Comparison of ENCODE assay signal across 24 cellular contexts in genomic region chr6:148551226-148551625, GRCh38.
DNase-seq lines count a peak whose midpoint lies in the region; ATAC-seq, FAIRE-seq and TF ChIP-seq lines count a peak whose summit lies in the region.
"Had no signal": no experiment of that assay in that cellular context is flagged by ENCODE, and none has a peak within 500 bp of the region (broad histone marks: within the 10 kb centered on the region; RNA-seq: fewer than 3 reads in every experiment).

No MANE protein-coding gene starts in this region.

- intact Hi-C loops in left ventricle myocardium superior (cut with micrococcal nuclease): no loop called here
- intact Hi-C loops in pancreas (cut with DNase I): no loop called here
- intact Hi-C loops in kidney (cut with DNase I): no loop called here

- H3K9me2 ChIP-seq in Karpas-422 (replicated peaks; ENCODE audit: insufficient read depth, low read length): no peaks in the 10 kb centered on the region

- H4K20me1 ChIP-seq in Karpas-422 (ENCODE audit: insufficient read depth, low read depth, low read length): no peaks in the 10 kb centered on the region
- H4K20me1 ChIP-seq: BLaER1 treated with 17β-estradiol and CSF1 and Interleukin-3, amounts not matched to agents 10 nM and 100 nM had no signal

- no peaks in the 10 kb centered on the region for H3K36me3 ChIP-seq in cardiac muscle cell
- no peaks in the 10 kb centered on the region for H3K36me3 ChIP-seq in Karpas-422 (ENCODE audit: insufficient read depth, low read length)
- H3K36me3 ChIP-seq in pancreas: peaks cover 0 to 17% (median 0%) of the 10 kb centered on the region in 3 donors
- peaks cover 12 to 29% of the 10 kb centered on the region in 2 donors for H3K36me3 ChIP-seq in kidney (ENCODE audit: control insufficient read depth in 1 of 2, insufficient read depth in 2 of 2, low read length in 2 of 2)
- H3K36me3 ChIP-seq: BE2C, HAP-1 had no signal

- H3K4me3 ChIP-seq in cardiac muscle cell: no peak overlapping the region
- H3K4me3 ChIP-seq in Karpas-422 (ENCODE audit: low read length): no peak overlapping the region
- H3K4me3 ChIP-seq in pancreas: no peak overlapping the region
- no peak overlapping the region for H3K4me3 ChIP-seq in kidney (ENCODE audit: low read length in 2 of 2)
- H3K4me3 ChIP-seq: A549; BLaER1 treated with 17β-estradiol and CSF1 and Interleukin-3, amounts not matched to agents 10 nM and 100 nM; GM12878; HAP-1 had no signal

- DNase-seq in cardiac muscle cell (ENCODE audit: low read depth in 1 of 2, low spot score in 1 of 2) (no peak), left ventricle myocardium superior (no peak), Karpas-422 (peak; percentile 24), pancreas (no peak), kidney (no peak)
- DNase-seq: 8988T; ACHN; AML-193; BE2C; CD4-positive, alpha-beta T cell; CD8-positive, alpha-beta memory T cell; DMS 273 treated with DMSO at 0.1 percent for 48 hours; DMS79; EL; GOT3; HFFc6 had no signal

- no peak overlapping the region for H3K4me2 ChIP-seq in Karpas-422 (ENCODE audit: low read depth, low read length, poor library complexity, severe bottlenecking)
- H3K4me2 ChIP-seq: A549 had no signal

- FAIRE-seq in pancreas (lab: Jason Lieb, UNC): no peak
- no peak for FAIRE-seq in kidney (lab: Jason Lieb, UNC)
- FAIRE-seq: A549, D721Med, GM19239, H54 had no signal

- H3K4me1 ChIP-seq in cardiac muscle cell (ENCODE audit: low read depth) (peaks cover 12% of the 10 kb centered on the region), Karpas-422 (ENCODE audit: low read length) (no peaks in the 10 kb centered on the region), pancreas (peaks cover 0 to 12% (median 7%) of the 10 kb centered on the region in 3 donors), kidney (ENCODE audit: control insufficient read depth in 1 of 2, insufficient read depth in 1 of 2, low read depth in 1 of 2, low read length in 2 of 2) (no peaks in the 10 kb centered on the region)
- H3K4me1 ChIP-seq: A549, HAP-1 had no signal

- H3K27me3 ChIP-seq in cardiac muscle cell: no peaks in the 10 kb centered on the region
- no peaks in the 10 kb centered on the region for H3K27me3 ChIP-seq in Karpas-422 (ENCODE audit: low read length)
- no peaks in the 10 kb centered on the region for H3K27me3 ChIP-seq in pancreas
- H3K27me3 ChIP-seq: BE2C; BLaER1 treated with 17β-estradiol and CSF1 and Interleukin-3, amounts not matched to agents 10 nM and 100 nM had no signal

- H3K9ac ChIP-seq in Karpas-422 (ENCODE audit: low read length) (no peak overlapping the region), kidney (ENCODE audit: low read length in 2 of 2) (no peak overlapping the region)
- H3K9ac ChIP-seq: BLaER1 treated with 17β-estradiol and CSF1 and Interleukin-3, amounts not matched to agents 10 nM and 100 nM had no signal

- no peak for TF ChIP-seq CTCF in cardiac muscle cell (IDR thresholded peaks at IDR 0.05; ENCODE audit: low read depth, low read length)
- TF ChIP-seq CTCF in pancreas (IDR thresholded peaks at IDR 0.05): no peak
- no peak for TF ChIP-seq CTCF in kidney (IDR thresholded peaks at IDR 0.05; ENCODE audit: borderline replicate concordance, extremely low read depth, insufficient read depth)

- H3K79me2 ChIP-seq in Karpas-422 (ENCODE audit: low read length): no peaks in the 10 kb centered on the region

- H2AFZ ChIP-seq in Karpas-422 (ENCODE audit: low read length): no peak overlapping the region

- 41 to 44% methylated on average over 1 of the region's 1 CpG for WGBS in pancreas, 2 donors

- H3K9me3 ChIP-seq in cardiac muscle cell (ENCODE audit: low read depth): no peaks in the 10 kb centered on the region
- H3K9me3 ChIP-seq in Karpas-422 (ENCODE audit: low read length): no peaks in the 10 kb centered on the region
- H3K9me3 ChIP-seq in pancreas: no peaks in the 10 kb centered on the region
- no peaks in the 10 kb centered on the region for H3K9me3 ChIP-seq in kidney (ENCODE audit: control insufficient read depth in 1 of 2, low read length in 2 of 2)
- H3K9me3 ChIP-seq: A549, BE2C, HAP-1 had no signal

- no peak for ATAC-seq in left ventricle myocardium superior
- peak in 3 of 4 donors; percentile 43 to 71 (median 64) for ATAC-seq in pancreas
- ATAC-seq in GM21717 (IDR thresholded peaks at IDR 0.05; ENCODE audit: unreplicated experiment): no peak
- ATAC-seq: A549, GM12878 had no signal

- H3K27ac ChIP-seq in cardiac muscle cell (peak overlapping the region; percentile 50), Karpas-422 (ENCODE audit: low read length) (no peak overlapping the region), pancreas (no peak overlapping the region), kidney (ENCODE audit: low read depth in 2 of 2, low read length in 2 of 2) (no peak overlapping the region)
- H3K27ac ChIP-seq: A549; BLaER1 treated with 17β-estradiol and CSF1 and Interleukin-3, amounts not matched to agents 10 nM and 100 nM had no signal

Comparison
In these comparisons a context has a peak if more than half of its experiments do, and no peak if none do; other contexts are left out.
1. ATAC-seq: peak in pancreas (3 of 4); none in left ventricle myocardium superior (single experiment) and GM21717 (single experiment).